In the genomic region with DNA sequence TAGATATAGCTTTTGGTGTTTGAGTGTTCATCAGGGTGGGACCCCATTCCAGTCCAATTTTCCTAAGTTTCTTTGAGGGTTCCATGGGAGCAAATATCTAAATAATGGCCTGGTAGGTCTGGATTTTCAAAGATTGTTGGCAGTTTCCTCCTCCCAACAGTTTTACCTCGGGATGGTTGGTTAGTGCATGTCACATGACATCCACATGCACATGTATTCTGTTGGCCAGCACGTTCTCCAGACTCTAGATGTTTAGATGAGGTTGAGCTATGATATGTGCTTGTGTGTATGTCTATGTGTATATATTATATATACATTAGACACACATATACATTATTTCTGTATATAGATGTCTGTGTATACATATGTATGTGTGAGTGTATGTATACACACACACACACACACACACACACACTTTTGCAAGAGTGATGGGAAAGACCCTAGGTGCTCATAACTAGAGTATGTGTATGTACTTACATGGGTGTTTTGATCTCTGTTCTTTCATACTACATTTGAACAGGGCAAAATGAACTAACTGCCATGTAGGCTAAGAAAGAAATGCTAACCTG, we compare ENCODE assay signal across 19 cellular contexts. TPM values are rescaled to one million over a fixed set of nuclear protein-coding genes. Genes with fewer than 3 reads are reported as not detected.
"Had no signal": no experiment of that assay in that cellular context is flagged by ENCODE, and none has a peak within 500 bp of the region (broad histone marks: within the 10 kb centered on the region; RNA-seq: fewer than 3 reads in every experiment).

No MANE protein-coding gene starts in this region.

- H3K27me3 ChIP-seq: ovary, vagina had no signal

- H3K27ac ChIP-seq: heart right ventricle, ovary, tibial nerve, upper lobe of right lung, vagina had no signal

- DNase-seq: effector CD4-positive, alpha-beta T cell; foreskin melanocyte; heart right ventricle; hypothalamus; kidney glomerular epithelial cell; mucosa of descending colon; naive thymus-derived CD8-positive, alpha-beta T cell; ovary; right cardiac atrium; stimulated activated CD4-positive, alpha-beta T cell treated with anti-CD3 and anti-CD28 coated beads, Interleukin-4, amount 100 ng/mL, for 1 hour; stimulated activated CD8-positive, alpha-beta memory T cell treated with anti-CD3 and anti-CD28 coated beads, Interleukin-4, amount 100 ng/mL, for 48 hours; stimulated activated naive CD8-positive, alpha-beta T cell treated with anti-CD3 and anti-CD28 coated beads, Interleukin-15, Interleukin-2, amounts not matched to agents 100 U/mL and 50 U/mL, for 24 hours; upper lobe of right lung had no signal

- H3K4me2 ChIP-seq: smooth muscle cell had no signal

- FAIRE-seq: islet of Langerhans had no signal

- H3K9me3 ChIP-seq: mucosa of descending colon, ovary, tibial nerve, upper lobe of right lung, vagina had no signal

- H3K4me1 ChIP-seq: heart right ventricle, upper lobe of right lung, vagina had no signal

- H3K4me3 ChIP-seq: coronary artery, heart right ventricle, mucosa of descending colon, ovary, smooth muscle cell, tibial nerve, upper lobe of right lung, vagina had no signal

- H3K36me3 ChIP-seq: ovary, tibial nerve, upper lobe of right lung, vagina had no signal

- ATAC-seq: heart right ventricle; mucosa of descending colon; naive thymus-derived CD8-positive, alpha-beta T cell; right cardiac atrium; stimulated activated effector memory CD8-positive, alpha-beta T cell treated with anti-CD3 and anti-CD28 coated beads, Interleukin-12 subunit alpha, Interleukin-12 subunit beta, amount 100 ng/mL, for 72 hours; stimulated activated naive CD8-positive, alpha-beta T cell treated with anti-CD3 and anti-CD28 coated beads, Interleukin-15, Interleukin-2, amounts not matched to agents 100 U/mL and 50 U/mL, for 24 hours; upper lobe of right lung had no signal

RNA-seq across cellular contexts. Expression of gene RGS4, which starts 5.6 kb away (rescaled TPM):
- total RNA-seq: naive thymus-derived CD8-positive, alpha-beta T cell had no signal
- polyA plus RNA-seq: naive thymus-derived CD8-positive, alpha-beta T cell had no signal
